15 cellular contexts compared by ENCODE assay signal in genomic region chrX:38165023-38165422, GRCh38. TPM values are rescaled to one million over a fixed set of nuclear protein-coding genes. Genes with fewer than 3 reads are reported as not detected.
A peak's percentile ranks its signal among the peaks of the same experiment; 100 is the strongest.
DNase-seq lines count a peak whose midpoint lies in the region; ATAC-seq and TF ChIP-seq lines count a peak whose summit lies in the region.
"Had no signal": no experiment of that assay in that cellular context is flagged by ENCODE, and none has a peak within 500 bp of the region (broad histone marks: within the 10 kb centered on the region; RNA-seq: fewer than 3 reads in every experiment).

No MANE protein-coding gene starts in this region.

- no peaks in the 10 kb centered on the region for H3K36me3 ChIP-seq in Loucy (ENCODE audit: insufficient read depth, low read length)

- no peak overlapping the region for H3K4me3 ChIP-seq in Loucy (ENCODE audit: low read length, poor library complexity, severe bottlenecking)
- H3K4me3 ChIP-seq: A549 had no signal

- H2AFZ ChIP-seq in Loucy (ENCODE audit: low read length) = peak overlapping the region; percentile 75

- H3K4me1 Mint-ChIP-seq in stimulated activated effector memory CD8-positive, alpha-beta T cell treated with anti-CD3 and anti-CD28 coated beads, Interleukin-12 subunit alpha, Interleukin-12 subunit beta, amount 100 ng/mL, for 72 hours = no peaks in the 10 kb centered on the region
- H3K4me1 Mint-ChIP-seq: H9 had no signal

- no peaks in the 10 kb centered on the region for H3K9me2 ChIP-seq in Loucy (replicated peaks; ENCODE audit: low read depth, low read length)

- no peaks in the 10 kb centered on the region for H3K9me3 ChIP-seq in Loucy (ENCODE audit: insufficient read depth, low read depth, low read length)
- H3K9me3 ChIP-seq: A549, Caco-2 had no signal

- no peaks in the 10 kb centered on the region for H3K9me3 Mint-ChIP-seq in stimulated activated effector memory CD8-positive, alpha-beta T cell treated with anti-CD3 and anti-CD28 coated beads, Interleukin-12 subunit alpha, Interleukin-12 subunit beta, amount 100 ng/mL, for 72 hours
- H3K9me3 Mint-ChIP-seq: CD4-positive, alpha-beta T cell had no signal

- TF ChIP-seq CTCF in Loucy (conservative IDR thresholded peaks at IDR 0.05; ENCODE audit: low read length) = no peak

- no peaks in the 10 kb centered on the region for H3K4me1 ChIP-seq in Loucy (ENCODE audit: insufficient read depth, low read length, poor library complexity, severe bottlenecking)
- H3K4me1 ChIP-seq: A549 had no signal

- peak overlapping the region; percentile 26 for H3K27ac Mint-ChIP-seq in stimulated activated effector memory CD8-positive, alpha-beta T cell treated with anti-CD3 and anti-CD28 coated beads, Interleukin-12 subunit alpha, Interleukin-12 subunit beta, amount 100 ng/mL, for 72 hours
- H3K27ac Mint-ChIP-seq: CD4-positive, alpha-beta T cell; H9 had no signal

- H3K79me2 ChIP-seq in Loucy (ENCODE audit: insufficient read depth, low read length) = no peaks in the 10 kb centered on the region

- no peak for ATAC-seq in stimulated activated effector memory CD8-positive, alpha-beta T cell treated with anti-CD3 and anti-CD28 coated beads, Interleukin-12 subunit alpha, Interleukin-12 subunit beta, amount 100 ng/mL, for 72 hours
- ATAC-seq in HG03045 (IDR thresholded peaks at IDR 0.05; ENCODE audit: unreplicated experiment) = no peak
- ATAC-seq: A549 had no signal

- H3K4me2 ChIP-seq in Loucy (ENCODE audit: low read depth, low read length, poor library complexity, severe bottlenecking) = no peak overlapping the region
- H3K4me2 ChIP-seq: A549 had no signal

- H3K9ac ChIP-seq in Loucy (ENCODE audit: low read depth, low read length, poor library complexity, severe bottlenecking) = no peak overlapping the region

- DNase-seq in DMS53 (lab: John Stamatoyannopoulos, UW) = peak; percentile 1
- no peak for DNase-seq in DMS53 treated with DMSO at 0.1 percent for 48 hours (lab: John Stamatoyannopoulos, UW; ENCODE audit: unreplicated experiment)
- DNase-seq in NOMO-1 treated with DMSO at 0.1 percent for 48 hours (lab: John Stamatoyannopoulos, UW; ENCODE audit: unreplicated experiment) = peak; percentile 17
- no peak for DNase-seq in stimulated activated effector memory CD8-positive, alpha-beta T cell treated with anti-CD3 and anti-CD28 coated beads, Interleukin-12 subunit alpha, Interleukin-12 subunit beta, amount 100 ng/mL, for 72 hours (ENCODE audit: low spot score in 2 of 2)
- DNase-seq in HT-29 (ENCODE audit: low spot score) = no peak
- DNase-seq: AML-193; Caco-2; CD4-positive, alpha-beta T cell; DMS79 treated with DMSO at 0.1 percent for 48 hours; GF-D8; GOT3; H9 had no signal

- H3F3A ChIP-seq in Loucy (ENCODE audit: low read depth) = no peaks in the 10 kb centered on the region

- no peaks in the 10 kb centered on the region for H3K36me3 Mint-ChIP-seq in stimulated activated effector memory CD8-positive, alpha-beta T cell treated with anti-CD3 and anti-CD28 coated beads, Interleukin-12 subunit alpha, Interleukin-12 subunit beta, amount 100 ng/mL, for 72 hours

- H3K27me3 ChIP-seq in Loucy (ENCODE audit: insufficient read depth, low read length, poor library complexity, severe bottlenecking) = no peaks in the 10 kb centered on the region

- no peak overlapping the region for H3K4me3 Mint-ChIP-seq in stimulated activated effector memory CD8-positive, alpha-beta T cell treated with anti-CD3 and anti-CD28 coated beads, Interleukin-12 subunit alpha, Interleukin-12 subunit beta, amount 100 ng/mL, for 72 hours
- H3K4me3 Mint-ChIP-seq: CD4-positive, alpha-beta T cell; H9 had no signal

- H4K20me1 ChIP-seq in Loucy (ENCODE audit: insufficient read depth, low read length, poor library complexity, severe bottlenecking) = no peaks in the 10 kb centered on the region

RNA-seq across cellular contexts. Expression of gene SRPX, which starts 55.6 kb away (rescaled TPM):
- total RNA-seq in HT-29 (2014; rRNA removed; shearing (Covaris generic)) = not detected in 2 replicates
- total RNA-seq: CD4-positive, alpha-beta T cell had no signal

Comparison
In these comparisons a context has a peak if more than half of its experiments do, and no peak if none do; other contexts are left out.
1. DNase-seq: peak in DMS53 (single experiment) and NOMO-1 treated with DMSO at 0.1 percent for 48 hours (single experiment); none in DMS53 treated with DMSO at 0.1 percent for 48 hours (single experiment), stimulated activated effector memory CD8-positive, alpha-beta T cell treated with anti-CD3 and anti-CD28 coated beads, Interleukin-12 subunit alpha, Interleukin-12 subunit beta, amount 100 ng/mL, for 72 hours (0 of 2) and HT-29 (single experiment).